8 cellular contexts compared by ENCODE assay signal in genomic region chr7:138081868-138082267, GRCh38. TPM values are rescaled to one million over a fixed set of nuclear protein-coding genes. Genes with fewer than 3 reads are reported as not detected.
"Had no signal": no experiment of that assay in that cellular context is flagged by ENCODE, and none has a peak within 500 bp of the region (broad histone marks: within the 10 kb centered on the region; RNA-seq: fewer than 3 reads in every experiment).

No MANE protein-coding gene starts in this region.

- FAIRE-seq: H54, HTR-8/SVneo had no signal

- DNase-seq: GOT3, H9, HCEC 1CT, KBM-7 had no signal

RNA-seq across cellular contexts. Expression of gene AKR1D1, which starts 5.6 kb away (rescaled TPM):
- total RNA-seq: HT-29 had no signal
- polyA plus RNA-seq: IgD-negative memory B cell had no signal
